Comparison of ENCODE assay signal across 20 cellular contexts in genomic region chr3:1421577-1421976, GRCh38.
DNase-seq lines count a peak whose midpoint lies in the region; ATAC-seq and TF ChIP-seq lines count a peak whose summit lies in the region.
"Had no signal": no experiment of that assay in that cellular context is flagged by ENCODE, and none has a peak within 500 bp of the region (broad histone marks: within the 10 kb centered on the region; RNA-seq: fewer than 3 reads in every experiment).

No MANE protein-coding gene starts in this region.

- peaks cover 13% of the 10 kb centered on the region for H3K9me3 Mint-ChIP-seq in activated T-cell treated with anti-CD3 and anti-CD28 coated beads, Interleukin-2, amount 50 U/mL, for 4 hours

- intact Hi-C loops in lower lobe of right lung (cut with DNase I), result no loop called here

- H3K4me3 Mint-ChIP-seq in activated T-cell treated with anti-CD3 and anti-CD28 coated beads, Interleukin-2, amount 50 U/mL, for 4 hours, result no peak overlapping the region
- H3K4me3 Mint-ChIP-seq: CD4-positive, alpha-beta memory T cell; T-cell had no signal

- no peaks in the 10 kb centered on the region for H3K36me3 Mint-ChIP-seq in activated T-cell treated with anti-CD3 and anti-CD28 coated beads, Interleukin-2, amount 50 U/mL, for 4 hours (ENCODE audit: insufficient read depth)
- H3K36me3 Mint-ChIP-seq: CD4-positive, alpha-beta memory T cell; T-cell had no signal

- no peaks in the 10 kb centered on the region for H3K4me1 ChIP-seq in lower lobe of right lung
- H3K4me1 ChIP-seq: HAP-1 had no signal

- H3K4me3 ChIP-seq in lower lobe of right lung, result no peak overlapping the region
- H3K4me3 ChIP-seq: HAP-1 had no signal

- TF ChIP-seq CTCF in GM10248 (IDR thresholded peaks at IDR 0.05; ENCODE audit: control extremely low read depth, extremely low read depth, low read depth, missing control alignments), result no peak
- no peak for TF ChIP-seq CTCF in lower lobe of right lung (IDR thresholded peaks at IDR 0.05)

- ATAC-seq in GM18868 (IDR thresholded peaks at IDR 0.05; ENCODE audit: unreplicated experiment), result peak; percentile 75
- ATAC-seq in GM21786 (IDR thresholded peaks at IDR 0.05; ENCODE audit: unreplicated experiment), result peak; percentile 65
- ATAC-seq in HG03095 (IDR thresholded peaks at IDR 0.05; ENCODE audit: unreplicated experiment), result peak; percentile 76
- no peak for ATAC-seq in lower lobe of right lung
- no peak for ATAC-seq in activated T-cell treated with anti-CD3 and anti-CD28 coated beads, Interleukin-2, amount 50 U/mL, for 4 hours
- ATAC-seq: HepG2, T-cell had no signal

- no peaks in the 10 kb centered on the region for H3K27me3 ChIP-seq in lower lobe of right lung (ENCODE audit: low read depth)

- POLR2A ChIA-PET in GM10248 (lab: Yijun Ruan, JAX), result no interaction called here

- H3K27ac ChIP-seq in lower lobe of right lung, result no peak overlapping the region
- H3K27ac ChIP-seq in caudate nucleus (ENCODE audit: low read depth, low read length), result no peak overlapping the region
- H3K27ac ChIP-seq: 22Rv1 had no signal

- H3K27me3 Mint-ChIP-seq in activated T-cell treated with anti-CD3 and anti-CD28 coated beads, Interleukin-2, amount 50 U/mL, for 4 hours (ENCODE audit: low read depth), result no peaks in the 10 kb centered on the region
- H3K27me3 Mint-ChIP-seq: CD4-positive, alpha-beta memory T cell; T-cell had no signal

- no peaks in the 10 kb centered on the region for H3K36me3 ChIP-seq in lower lobe of right lung
- H3K36me3 ChIP-seq: HAP-1 had no signal

- peak; percentile 9 for DNase-seq in GM10248 (ENCODE audit: extremely low spot score)
- DNase-seq in lower lobe of right lung, result no peak
- no peak for DNase-seq in NCI-H2107 treated with DMSO at 0.1 percent for 48 hours (lab: John Stamatoyannopoulos, UW; ENCODE audit: unreplicated experiment)
- DNase-seq in activated T-cell treated with anti-CD3 and anti-CD28 coated beads, Interleukin-2, amount 50 U/mL, for 4 hours, result no peak
- DNase-seq in caudate nucleus (lab: John Stamatoyannopoulos, UW), result no peak
- DNase-seq: CD4-positive, alpha-beta memory T cell; NCI-H1092 treated with DMSO at 0.1 percent for 48 hours; NCI-H1694; NCI-H2227 treated with DMSO at 0.1 percent for 48 hours; NCI-H524; SHP77; SK-N-SH; T-cell; T-helper 9 cell had no signal

- H3K9me3 ChIP-seq in lower lobe of right lung, result no peaks in the 10 kb centered on the region
- H3K9me3 ChIP-seq: HAP-1, SK-N-SH had no signal

- no peaks in the 10 kb centered on the region for H3K4me1 Mint-ChIP-seq in activated T-cell treated with anti-CD3 and anti-CD28 coated beads, Interleukin-2, amount 50 U/mL, for 4 hours (ENCODE audit: low read depth)
- H3K4me1 Mint-ChIP-seq: CD4-positive, alpha-beta memory T cell; T-cell had no signal

- CTCF ChIA-PET in GM10248 (lab: Yijun Ruan, JAX), result no interaction called here

Comparison
In these comparisons a context has a peak if more than half of its experiments do, and no peak if none do; other contexts are left out.
1. ATAC-seq: peak in GM18868 (single experiment), GM21786 (single experiment) and HG03095 (single experiment); none in lower lobe of right lung (0 of 2) and activated T-cell treated with anti-CD3 and anti-CD28 coated beads, Interleukin-2, amount 50 U/mL, for 4 hours (0 of 2).